10 cellular contexts compared by ENCODE assay signal in genomic region chr12:53498235-53498630, GRCh38. TPM values are rescaled to one million over a fixed set of nuclear protein-coding genes. Genes with fewer than 3 reads are reported as not detected.
DNase-seq lines count a peak whose midpoint lies in the region; ATAC-seq and TF ChIP-seq lines count a peak whose summit lies in the region.
"Had no signal": no experiment of that assay in that cellular context is flagged by ENCODE, and none has a peak within 500 bp of the region (broad histone marks: within the 10 kb centered on the region; RNA-seq: fewer than 3 reads in every experiment).

No MANE protein-coding gene starts in this region.

- peaks cover 56% of the 10 kb centered on the region for H3K4me1 Mint-ChIP-seq in WTC11

- peak overlapping the region; percentile 89 for H3K4me3 Mint-ChIP-seq in WTC11

- H3K36me3 ChIP-seq in GM06990 (ENCODE audit: control insufficient read depth, insufficient read depth, low read length) (no peaks in the 10 kb centered on the region; the same call in 1 of the 2 replicates), fibroblast of lung (ENCODE audit: control insufficient read depth, insufficient read depth, low read length) (peaks cover 4% of the 10 kb centered on the region), skeletal muscle tissue (ENCODE audit: control insufficient read depth in 3 of 3, insufficient read depth in 3 of 3, low read length in 3 of 3) (no peaks in the 10 kb centered on the region)

- H3K27me3 ChIP-seq in GM06990 (replicated peaks; ENCODE audit: control insufficient read depth, insufficient read depth, low read length), result no peaks in the 10 kb centered on the region
- H3K27me3 ChIP-seq in fibroblast of lung (ENCODE audit: control insufficient read depth, insufficient read depth, low read length), result no peaks in the 10 kb centered on the region
- H3K27me3 ChIP-seq in skeletal muscle tissue (ENCODE audit: control insufficient read depth in 3 of 3, insufficient read depth in 3 of 3, low read length in 3 of 3), result no peaks in the 10 kb centered on the region

- CTCF ChIA-PET in WTC11 (lab: Charles Lee), result interaction anchor here (1.0 to 3.8 kb wide), 5 partner anchors 9 to 153 kb away, joined by 3 to 39 read pairs (median 5); partner anchors contain the start of gene NPFF

- no peaks in the 10 kb centered on the region for H3K36me3 Mint-ChIP-seq in WTC11

- no peaks in the 10 kb centered on the region for H4K20me1 ChIP-seq in fibroblast of lung (ENCODE audit: control insufficient read depth, extremely low read depth, insufficient read depth, low read length)

- H3K4me1 ChIP-seq in fibroblast of lung (ENCODE audit: control insufficient read depth, extremely low read depth, insufficient read depth, low read length) (peaks cover 27% of the 10 kb centered on the region), skeletal muscle tissue (ENCODE audit: control insufficient read depth in 3 of 3, insufficient read depth in 3 of 3, low read length in 3 of 3) (peaks cover 43 to 56% (median 47%) of the 10 kb centered on the region in 3 donors)

- POLR2A ChIA-PET in WTC11 (lab: Charles Lee), result interaction anchor here (0.6 to 2.0 kb wide), 6 partner anchors 12 to 281 kb away, joined by 3 to 11 read pairs (median 4); partner anchors contain the start of gene SP1

- ATAC-seq in WTC11 (no peak), left ventricle myocardium superior (no peak)
- ATAC-seq: Right ventricle myocardium inferior had no signal

- H3K9me3 ChIP-seq in fibroblast of lung (ENCODE audit: control insufficient read depth, insufficient read depth, low read depth, low read length) (no peaks in the 10 kb centered on the region), skeletal muscle tissue (ENCODE audit: control insufficient read depth in 3 of 3, low read length in 3 of 3) (no peaks in the 10 kb centered on the region)

- H3K9ac ChIP-seq in fibroblast of lung (ENCODE audit: insufficient read depth, low read length) (no peak overlapping the region), skeletal muscle tissue (ENCODE audit: low read depth in 1 of 3, low read length in 3 of 3) (peak overlapping the region in 1 of 3 donors; percentile 28)

- peak overlapping the region; percentile 80 for H3K4me2 ChIP-seq in fibroblast of lung (ENCODE audit: extremely low read depth, insufficient read depth, low read length)

- H3K9me3 Mint-ChIP-seq in WTC11, result no peaks in the 10 kb centered on the region

- no peak for DNase-seq in GM06990 (ENCODE audit: extremely low read depth, insufficient read length)
- no peak for DNase-seq in WTC11 (ENCODE audit: low spot score)
- DNase-seq in fibroblast of lung (ENCODE audit: low read depth in 2 of 2), result no peak
- DNase-seq in left ventricle myocardium superior, result no peak
- no peak for DNase-seq in NCI-H82 treated with DMSO at 0.1 percent for 48 hours (lab: John Stamatoyannopoulos, UW; ENCODE audit: unreplicated experiment)
- no peak for DNase-seq in COLO668 (lab: John Stamatoyannopoulos, UW; ENCODE audit: unreplicated experiment)
- no peak for DNase-seq in UCSD-AML1 (lab: John Stamatoyannopoulos, UW; ENCODE audit: unreplicated experiment)

- no peak overlapping the region for H2AFZ ChIP-seq in fibroblast of lung (ENCODE audit: low read length)

- TF ChIP-seq CTCF in GM06990 (IDR thresholded peaks at IDR 0.05; ENCODE audit: insufficient read depth, low read length, poor library complexity, severe bottlenecking) (no peak), WTC11 (IDR thresholded peaks at IDR 0.05) (no peak), fibroblast of lung (conservative IDR thresholded peaks at IDR 0.05 in 1 of 2, IDR thresholded peaks at IDR 0.05 in 1 of 2; ENCODE audit: low read depth in 1 of 2, low read length in 2 of 2) (no peak)

- peak overlapping the region; percentile 32 for H3K27ac Mint-ChIP-seq in WTC11

- H3K79me2 ChIP-seq in fibroblast of lung (ENCODE audit: control insufficient read depth, insufficient read depth, low read length), result peaks cover 36% of the 10 kb centered on the region

- intact Hi-C loops in left ventricle myocardium superior (cut with micrococcal nuclease), result no loop called here

- H3K27ac ChIP-seq in fibroblast of lung (ENCODE audit: insufficient read depth, low read length) (no peak overlapping the region), skeletal muscle tissue (ENCODE audit: low read depth, low read length) (no peak overlapping the region)

- no peaks in the 10 kb centered on the region for H3K27me3 Mint-ChIP-seq in WTC11 (ENCODE audit: low read depth)

- H3K4me3 ChIP-seq in GM06990 (replicated peaks; ENCODE audit: low read depth, low read length) (peak overlapping the region; percentile 85), fibroblast of lung (replicated peaks in 1 of 4; ENCODE audit: control extremely low read depth in 1 of 4, insufficient read depth in 1 of 4, low read depth in 3 of 4, low read length in 4 of 4) (peak overlapping the region; percentile 33 to 85 (median 68)), skeletal muscle tissue (ENCODE audit: low read length in 3 of 3) (peak overlapping the region in 2 of 3 donors; percentile 13 to 93)

TF ChIP-seq in WTC11, 78 proteins besides CTCF, POLR2A, EP300 and RAD21:
- TF ChIP-seq ZNF232 (CRISPR knock-in tag; IDR thresholded peaks at IDR 0.05) (no peak), TP53 (CRISPR knock-in tag; IDR thresholded peaks at IDR 0.05) (0 out of 2 replicates have a peak, but pooled peaks have one; percentile 26)

RNA-seq across cellular contexts. Expression of gene MAP3K12, which starts 1.0 kb away (rescaled TPM):
- total RNA-seq in WTC11 (2021) (23.6 to 27.9 TPM (median 25.1 TPM) in 3 replicates), fibroblast of lung (37.8 and 40.8 TPM in 2 replicates), skeletal muscle tissue (4.7 TPM), left ventricle myocardium superior (4.2 TPM)
- polyA plus RNA-seq in fibroblast of lung, result 31.2 and 31.6 TPM in 2 replicates
- polyA plus RNA-seq in fibroblast of lung (2012), result 23.9 and 24.4 TPM in 2 replicates
- polyA minus RNA-seq in fibroblast of lung (ENCODE audit: low replicate concordance), result 69.0 and 85.2 TPM in 2 replicates

RNA-seq across cellular contexts. Expression of gene TARBP2, which starts 2.9 kb away (rescaled TPM):
- 69.0 to 74.0 TPM (median 69.1 TPM) in 3 replicates for total RNA-seq in WTC11 (2021)
- total RNA-seq in fibroblast of lung, result 37.8 and 39.3 TPM in 2 replicates
- polyA plus RNA-seq in fibroblast of lung, result 19.8 and 25.9 TPM in 2 replicates
- 23.5 and 33.8 TPM in 2 replicates for polyA plus RNA-seq in fibroblast of lung (2012)
- 27.3 and 27.9 TPM in 2 replicates for polyA minus RNA-seq in fibroblast of lung (ENCODE audit: low replicate concordance)
- 29.7 TPM for total RNA-seq in skeletal muscle tissue
- 10.1 TPM for total RNA-seq in left ventricle myocardium superior

RNA-seq across cellular contexts. Expression of gene NPFF, which starts 9.1 kb away (rescaled TPM):
- total RNA-seq in WTC11 (2021) (0.57 to 0.80 TPM (median 0.59 TPM) in 3 replicates), fibroblast of lung (not detected in 2 replicates), skeletal muscle tissue (not detected), left ventricle myocardium superior (not detected)
- polyA plus RNA-seq in fibroblast of lung, result not detected in 2 replicates
- not detected in 2 replicates for polyA plus RNA-seq in fibroblast of lung (2012)
- polyA minus RNA-seq in fibroblast of lung (ENCODE audit: low replicate concordance), result not detected in 2 replicates
- total RNA-seq: aorta, Right ventricle myocardium inferior had no signal

RNA-seq across cellular contexts. Expression of gene PCBP2, which starts 46.3 kb away (rescaled TPM):
- total RNA-seq in WTC11 (2021) (981 to 1,004 TPM (median 984 TPM) in 3 replicates), fibroblast of lung (251 and 271 TPM in 2 replicates), skeletal muscle tissue (281 TPM), left ventricle myocardium superior (557 TPM)
- polyA plus RNA-seq in fibroblast of lung, result 315 and 374 TPM in 2 replicates
- 674 and 727 TPM in 2 replicates for polyA plus RNA-seq in fibroblast of lung (2012)
- 1,406 and 1,607 TPM in 2 replicates for polyA minus RNA-seq in fibroblast of lung (ENCODE audit: low replicate concordance)

RNA-seq across cellular contexts. Expression of gene PRR13, which starts 56.7 kb away (rescaled TPM):
- total RNA-seq in WTC11 (2021) (150 to 187 TPM (median 155 TPM) in 3 replicates), fibroblast of lung (30.3 and 48.1 TPM in 2 replicates), skeletal muscle tissue (15.7 TPM), left ventricle myocardium superior (56.1 TPM)
- polyA plus RNA-seq in fibroblast of lung, result 114 and 157 TPM in 2 replicates
- polyA plus RNA-seq in fibroblast of lung (2012), result 231 and 250 TPM in 2 replicates
- polyA minus RNA-seq in fibroblast of lung (ENCODE audit: low replicate concordance), result 139 and 250 TPM in 2 replicates
